Comparison of ENCODE assay signal across 8 cellular contexts in genomic region chr7:67302113-67303039, GRCh38.
A peak's percentile ranks its signal among the peaks of the same experiment; 100 is the strongest.
DNase-seq lines count a peak whose midpoint lies in the region; ATAC-seq and TF ChIP-seq lines count a peak whose summit lies in the region.

No MANE protein-coding gene starts in this region.

- H3K4me1 Mint-ChIP-seq in nephron progenitor cell = peaks cover 22% of the 10 kb centered on the region
- peaks cover 30% of the 10 kb centered on the region for H3K4me1 Mint-ChIP-seq in stimulated activated naive CD8-positive, alpha-beta T cell treated with anti-CD3 and anti-CD28 coated beads, Interleukin-15, amount 100 ng/mL, for 72 hours

- H3K27me3 Mint-ChIP-seq in nephron progenitor cell (ENCODE audit: low read depth, poor library complexity) = no peaks in the 10 kb centered on the region
- no peaks in the 10 kb centered on the region for H3K27me3 Mint-ChIP-seq in stimulated activated naive CD8-positive, alpha-beta T cell treated with anti-CD3 and anti-CD28 coated beads, Interleukin-15, amount 100 ng/mL, for 72 hours

- H3K36me3 ChIP-seq in RWPE2 (ENCODE audit: low read depth) = peaks cover 13% of the 10 kb centered on the region

- DNase-seq in ELF-1 (ENCODE audit: low read depth, low spot score) (peak; percentile 100), H4 (ENCODE audit: low spot score) (peak; percentile 100), LoVo (ENCODE audit: low spot score) (peak; percentile 99), RWPE2 (ENCODE audit: low spot score) (peak; percentile 97), fibroblast of the conjunctiva (ENCODE audit: low read depth) (peak; percentile 97), nephron progenitor cell (peak; percentile 98)
- peak; percentile 99 for DNase-seq in activated effector memory CD4-positive, alpha-beta T cell treated with anti-CD3 and anti-CD28 coated beads, Interleukin-2, amount 50 U/mL, for 16 hours
- DNase-seq in stimulated activated naive CD8-positive, alpha-beta T cell treated with anti-CD3 and anti-CD28 coated beads, Interleukin-15, amount 100 ng/mL, for 72 hours = peak; percentile 94 to 98

- ATAC-seq in RWPE2 (ENCODE audit: low read depth) = peak; percentile 90
- peak; percentile 94 for ATAC-seq in stimulated activated naive CD8-positive, alpha-beta T cell treated with anti-CD3 and anti-CD28 coated beads, Interleukin-15, amount 100 ng/mL, for 72 hours

- peak overlapping the region; percentile 89 for H3K4me3 Mint-ChIP-seq in nephron progenitor cell
- peak overlapping the region; percentile 90 to 94 for H3K4me3 Mint-ChIP-seq in stimulated activated naive CD8-positive, alpha-beta T cell treated with anti-CD3 and anti-CD28 coated beads, Interleukin-15, amount 100 ng/mL, for 72 hours

- H3K9me3 Mint-ChIP-seq in nephron progenitor cell = no peaks in the 10 kb centered on the region
- no peaks in the 10 kb centered on the region for H3K9me3 Mint-ChIP-seq in stimulated activated naive CD8-positive, alpha-beta T cell treated with anti-CD3 and anti-CD28 coated beads, Interleukin-15, amount 100 ng/mL, for 72 hours

- TF ChIP-seq CTCF in RWPE2 (IDR thresholded peaks at IDR 0.05; ENCODE audit: poor library complexity, severe bottlenecking) = peak; percentile 28
- TF ChIP-seq CTCF in nephron progenitor cell (IDR thresholded peaks at IDR 0.05) = no peak

- no peaks in the 10 kb centered on the region for H3K27me3 ChIP-seq in RWPE2 (ENCODE audit: insufficient read depth, poor library complexity, severe bottlenecking)

- no peaks in the 10 kb centered on the region for H3K9me3 ChIP-seq in RWPE2 (ENCODE audit: severe bottlenecking)

- H3K4me3 ChIP-seq in RWPE2 (ENCODE audit: severe bottlenecking) = peak overlapping the region; percentile 84

- peaks cover 12% of the 10 kb centered on the region for H3K36me3 Mint-ChIP-seq in nephron progenitor cell (ENCODE audit: low read depth)

- peaks cover 4% of the 10 kb centered on the region for H3K4me1 ChIP-seq in RWPE2 (ENCODE audit: insufficient read depth, poor library complexity, severe bottlenecking)

- peak overlapping the region; percentile 62 for H3K27ac ChIP-seq in RWPE2 (ENCODE audit: poor library complexity, severe bottlenecking)

- H3K27ac Mint-ChIP-seq in nephron progenitor cell = peak overlapping the region; percentile 99
- peak overlapping the region; percentile 95 to 97 for H3K27ac Mint-ChIP-seq in stimulated activated naive CD8-positive, alpha-beta T cell treated with anti-CD3 and anti-CD28 coated beads, Interleukin-15, amount 100 ng/mL, for 72 hours

Comparison
In these comparisons a context has a peak if more than half of its experiments do, and no peak if none do; other contexts are left out.
1. Peak in every context shown above with its lines: DNase-seq, ATAC-seq, H3K4me3 ChIP-seq and H3K27ac ChIP-seq.